ENCODE assay signal across 8 cellular contexts in genomic region chr7:129824291-129825004, GRCh38.
DNase-seq lines count a peak whose midpoint lies in the region; ATAC-seq and TF ChIP-seq lines count a peak whose summit lies in the region.

No MANE protein-coding gene starts in this region.

- H3K9me3 ChIP-seq in left ventricle myocardium inferior (replicated peaks), result no peaks in the 10 kb centered on the region
- no peaks in the 10 kb centered on the region for H3K9me3 ChIP-seq in vagina

- H3K4me1 ChIP-seq in left ventricle myocardium inferior (peaks cover 24% of the 10 kb centered on the region), vagina (no peaks in the 10 kb centered on the region)

- TF ChIP-seq CTCF in left ventricle myocardium inferior (IDR thresholded peaks at IDR 0.05; ENCODE audit: borderline replicate concordance) (no peak), vagina (IDR thresholded peaks at IDR 0.05) (no peak)

- intact Hi-C loops in left ventricle myocardium inferior (cut with micrococcal nuclease) (no loop called here), Right ventricle myocardium superior (cut with DNase I) (loop anchor here (5.0 to 10.0 kb wide), 3 partner anchors 128 to 188 kb away; partner anchors contain the start of gene UBE2H), vagina (cut with DNase I) (loop anchor here (10.0 kb wide), 2 partner anchors 130 to 190 kb away; partner anchors contain the start of gene UBE2H)

- no peaks in the 10 kb centered on the region for H3K36me3 ChIP-seq in left ventricle myocardium inferior
- no peaks in the 10 kb centered on the region for H3K36me3 ChIP-seq in vagina

- H3K27me3 ChIP-seq in left ventricle myocardium inferior (ENCODE audit: low read depth) (no peaks in the 10 kb centered on the region), vagina (no peaks in the 10 kb centered on the region)

- DNase-seq in left ventricle myocardium inferior (no peak), Right ventricle myocardium superior (no peak), astrocyte of the hippocampus (ENCODE audit: low read depth, low spot score) (peak; percentile 65), mesenteric fat pad (ENCODE audit: low spot score) (peak; percentile 33), vagina (ENCODE audit: extremely low spot score in 2 of 2) (no peak), G401 (ENCODE audit: low spot score) (no peak), NCI-H524 treated with DMSO at 0.1 percent for 48 hours (lab: John Stamatoyannopoulos, UW) (no peak)

- H3K27ac ChIP-seq in left ventricle myocardium inferior (replicated peaks) (no peak overlapping the region), vagina (peak overlapping the region; percentile 70)

- H3K4me3 ChIP-seq in left ventricle myocardium inferior (peak overlapping the region; percentile 86), vagina (peak overlapping the region; percentile 64 to 70)

- TF ChIP-seq POLR2A in vagina (IDR thresholded peaks at IDR 0.05), result no peak

- no peak for ATAC-seq in Right ventricle myocardium superior (ENCODE audit: poor library complexity)
- no peak for ATAC-seq in GM19397 (IDR thresholded peaks at IDR 0.05; ENCODE audit: unreplicated experiment)

- in situ Hi-C loops in G401 (cut with HindIII; ENCODE audit: low sequenced_read_pairs), result no loop called here

Comparison
In these comparisons a context has a peak if more than half of its experiments do, and no peak if none do; other contexts are left out.
1. DNase-seq: peak in astrocyte of the hippocampus (single experiment) and mesenteric fat pad (single experiment); none in left ventricle myocardium inferior (single experiment), Right ventricle myocardium superior (single experiment), vagina (0 of 2), G401 (single experiment) and NCI-H524 treated with DMSO at 0.1 percent for 48 hours (single experiment).